Comparison of ENCODE assay signal across 1 cellular context in genomic region chr1:97144527-97144926, GRCh38.
TF ChIP-seq lines count a peak whose summit lies in the region.

No MANE protein-coding gene starts in this region.

TF ChIP-seq in neural cell, 6 proteins besides CTCF, POLR2A, EP300 and RAD21 (continued from another document):
- TF ChIP-seq REST (IDR thresholded peaks at IDR 0.05; ENCODE audit: borderline replicate concordance) (no peak), SMC3 (conservative IDR thresholded peaks at IDR 0.05; ENCODE audit: poor library complexity) (no peak), MXI1 (conservative IDR thresholded peaks at IDR 0.05; ENCODE audit: poor library complexity, severe bottlenecking) (no peak)
